14 cellular contexts compared by ENCODE assay signal in the genomic region with DNA sequence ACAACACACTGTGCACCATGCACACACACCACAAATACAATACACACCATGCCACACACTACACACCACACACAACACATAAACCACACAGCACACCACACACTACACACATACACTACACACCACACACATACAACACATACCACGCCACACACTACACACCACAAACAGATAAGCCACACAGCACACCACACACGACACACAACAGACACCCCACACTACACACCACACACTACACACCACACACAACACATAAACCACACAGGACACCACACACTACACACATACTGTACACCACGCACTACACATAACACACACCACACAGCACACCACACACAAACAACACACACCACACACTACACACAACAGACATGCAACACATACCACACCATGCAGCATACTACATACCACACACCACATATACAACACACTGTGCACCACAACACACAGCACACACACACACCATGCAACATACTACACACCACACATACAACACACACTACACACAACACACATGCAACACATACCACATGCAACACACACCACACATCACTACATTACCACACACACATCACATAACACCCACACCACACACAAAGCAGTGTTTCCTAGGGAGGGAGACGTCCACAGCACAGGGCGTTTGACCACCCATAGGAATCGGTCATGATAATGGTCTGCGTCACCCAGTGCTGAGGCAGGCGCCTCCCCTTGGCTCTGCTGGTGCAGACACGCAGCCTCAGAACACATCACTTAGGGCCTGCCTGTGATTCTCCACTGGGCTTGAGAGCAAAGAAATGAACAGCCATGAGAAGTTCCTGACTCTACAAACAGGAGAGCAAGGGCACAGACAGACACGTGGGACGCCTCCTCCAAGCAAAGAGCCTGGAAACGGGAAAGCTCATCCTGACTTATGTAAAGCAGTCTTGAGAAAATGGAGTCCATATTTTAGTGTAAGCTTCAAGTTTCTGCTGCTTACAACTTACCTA.
"Had no signal": no experiment of that assay in that cellular context is flagged by ENCODE, and none has a peak within 500 bp of the region (broad histone marks: within the 10 kb centered on the region; RNA-seq: fewer than 3 reads in every experiment).

No MANE protein-coding gene starts in this region.

- ATAC-seq: activated T-cell treated with anti-CD3 and anti-CD28 coated beads, Interleukin-2, amount 50 U/mL, for 4 hours; right cardiac atrium; stimulated activated memory B cell treated with anti-CD40 and anti-IgM and Interleukin-4, amounts not matched to agents 10 μg/mL and 1 μg/mL and 100 μg/mL, for 72 hours had no signal

- H3K27me3 ChIP-seq: breast epithelium, esophagus squamous epithelium, neutrophil, spleen, transverse colon had no signal

- H3K4me3 ChIP-seq: breast epithelium, esophagus squamous epithelium, spleen, transverse colon had no signal

- DNase-seq: activated CD4-positive, alpha-beta T cell treated with anti-CD3 and anti-CD28 coated beads, Interleukin-2, amount 50 U/mL, for 1 hour; activated gamma-delta T cell treated with Interleukin-2 at 50 U/mL for 16 hours; activated naive CD8-positive, alpha-beta T cell treated with anti-CD3 and anti-CD28 coated beads, Interleukin-2, amount 10 ng/mL, durations not matched to agents 7 days and 5 days; activated T-cell treated with anti-CD3 and anti-CD28 coated beads, Interleukin-2, amount 50 U/mL, for 4 hours; esophagus squamous epithelium; foreskin fibroblast; right cardiac atrium; spleen; stimulated activated CD4-positive, alpha-beta T cell treated with anti-CD3 and anti-CD28 coated beads, Interleukin-1b, Interleukin-23, amount 100 ng/mL, for 48 hours; transverse colon had no signal

- H3K27me3 Mint-ChIP-seq: activated naive CD8-positive, alpha-beta T cell treated with anti-CD3 and anti-CD28 coated beads, Interleukin-2, amount 10 ng/mL, durations not matched to agents 7 days and 5 days; stimulated activated memory B cell treated with anti-CD40 and anti-IgM and Interleukin-4, amounts not matched to agents 10 μg/mL and 1 μg/mL and 100 μg/mL, for 72 hours had no signal

- H3K9me3 ChIP-seq: esophagus squamous epithelium, transverse colon had no signal

- H3K27ac Mint-ChIP-seq: activated naive CD8-positive, alpha-beta T cell treated with anti-CD3 and anti-CD28 coated beads, Interleukin-2, amount 10 ng/mL, durations not matched to agents 7 days and 5 days; stimulated activated memory B cell treated with anti-CD40 and anti-IgM and Interleukin-4, amounts not matched to agents 10 μg/mL and 1 μg/mL and 100 μg/mL, for 72 hours had no signal

- H3K27ac ChIP-seq: breast epithelium, esophagus squamous epithelium, neutrophil, spleen, transverse colon had no signal

- FAIRE-seq: keratinocyte had no signal

- H3K36me3 ChIP-seq: breast epithelium, esophagus squamous epithelium, neutrophil, spleen, transverse colon had no signal

- H3K4me1 ChIP-seq: breast epithelium, esophagus squamous epithelium, spleen, transverse colon had no signal

- H3K4me1 Mint-ChIP-seq: activated naive CD8-positive, alpha-beta T cell treated with anti-CD3 and anti-CD28 coated beads, Interleukin-2, amount 10 ng/mL, durations not matched to agents 7 days and 5 days; stimulated activated memory B cell treated with anti-CD40 and anti-IgM and Interleukin-4, amounts not matched to agents 10 μg/mL and 1 μg/mL and 100 μg/mL, for 72 hours had no signal

- H3K4me3 Mint-ChIP-seq: activated naive CD8-positive, alpha-beta T cell treated with anti-CD3 and anti-CD28 coated beads, Interleukin-2, amount 10 ng/mL, durations not matched to agents 7 days and 5 days; activated T-cell treated with anti-CD3 and anti-CD28 coated beads, Interleukin-2, amount 50 U/mL, for 4 hours; stimulated activated memory B cell treated with anti-CD40 and anti-IgM and Interleukin-4, amounts not matched to agents 10 μg/mL and 1 μg/mL and 100 μg/mL, for 72 hours had no signal

- H3K36me3 Mint-ChIP-seq: activated naive CD8-positive, alpha-beta T cell treated with anti-CD3 and anti-CD28 coated beads, Interleukin-2, amount 10 ng/mL, durations not matched to agents 7 days and 5 days; stimulated activated memory B cell treated with anti-CD40 and anti-IgM and Interleukin-4, amounts not matched to agents 10 μg/mL and 1 μg/mL and 100 μg/mL, for 72 hours had no signal

- H3K9me3 Mint-ChIP-seq: activated T-cell treated with anti-CD3 and anti-CD28 coated beads, Interleukin-2, amount 50 U/mL, for 4 hours; stimulated activated memory B cell treated with anti-CD40 and anti-IgM and Interleukin-4, amounts not matched to agents 10 μg/mL and 1 μg/mL and 100 μg/mL, for 72 hours had no signal
